10 cellular contexts compared by ENCODE assay signal in the genomic region with DNA sequence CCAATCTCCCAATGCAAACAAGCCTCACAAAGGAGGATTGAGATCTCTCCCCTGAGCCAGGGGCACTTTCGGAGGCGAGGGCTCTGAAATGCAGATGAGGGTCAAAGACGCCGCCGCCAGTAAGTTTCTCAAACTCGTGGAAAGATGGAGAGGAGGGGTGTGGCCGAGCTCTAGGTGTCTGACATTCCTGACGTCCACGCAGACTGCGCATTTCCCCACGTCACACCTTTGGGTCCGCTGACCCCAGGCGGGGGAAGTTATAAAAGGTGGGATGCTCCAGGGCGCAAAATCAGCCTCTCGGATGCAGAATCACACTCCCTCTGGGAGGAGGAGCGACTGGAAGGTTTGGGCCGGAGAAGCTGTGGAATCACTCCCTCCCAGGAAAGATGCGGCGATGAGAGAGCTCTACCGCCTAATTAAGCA. TPM values are rescaled to one million over a fixed set of nuclear protein-coding genes. Genes with fewer than 3 reads are reported as not detected.
DNase-seq lines count a peak whose midpoint lies in the region; ATAC-seq, FAIRE-seq and TF ChIP-seq lines count a peak whose summit lies in the region.
"Had no signal": no experiment of that assay in that cellular context is flagged by ENCODE, and none has a peak within 500 bp of the region (broad histone marks: within the 10 kb centered on the region; RNA-seq: fewer than 3 reads in every experiment).

No MANE protein-coding gene starts in this region.

- H3K27me3 Mint-ChIP-seq in natural killer cell (ENCODE audit: low read depth in 2 of 2): peaks cover 78 to 87% of the 10 kb centered on the region in 2 donors

- intact Hi-C loops in mammary epithelial cell (cut with micrococcal nuclease) (no loop called here), natural killer cell (cut with micrococcal nuclease) (no loop called here)

- WGBS in HUES64: under 1% methylated on average over 20 of the region's 20 CpGs
- 2% methylated on average over 12 of the region's 20 CpGs for WGBS in mammary epithelial cell (ENCODE audit: low coverage, missing lambda C conversion rate)

- peaks cover 34% of the 10 kb centered on the region for H3K4me1 ChIP-seq in HUES64 (ENCODE audit: insufficient read depth, low read length)
- peaks cover 25% of the 10 kb centered on the region for H3K4me1 ChIP-seq in mammary epithelial cell (ENCODE audit: insufficient read depth, low read length)

- dilution Hi-C loops in mammary epithelial cell (cut with HindIII; ENCODE audit: low sequenced_read_pairs): no loop called here

- no peaks in the 10 kb centered on the region for H3K9me3 Mint-ChIP-seq in natural killer cell

- CTCF ChIA-PET in mammary epithelial cell (lab: Charles Lee; ENCODE audit: low non-redundant PET): no interaction called here

- H3K27ac Mint-ChIP-seq in natural killer cell: no peak overlapping the region

- FAIRE-seq in D721Med (lab: Jason Lieb, UNC): no peak

- no peak for TF ChIP-seq CTCF in AG09309 (IDR thresholded peaks at IDR 0.05; ENCODE audit: control insufficient read depth, insufficient read depth, low read depth, low read length, missing control alignments)
- no peak for TF ChIP-seq CTCF in mammary epithelial cell (conservative IDR thresholded peaks at IDR 0.05 in 1 of 2, IDR thresholded peaks at IDR 0.05 in 1 of 2; ENCODE audit: extremely low read depth in 1 of 2, insufficient read depth in 1 of 2, low read depth in 1 of 2, low read length in 2 of 2)
- no peak for TF ChIP-seq CTCF in natural killer cell (IDR thresholded peaks at IDR 0.05)
- no peak for TF ChIP-seq CTCF in D721Med (IDR thresholded peaks at IDR 0.05; ENCODE audit: insufficient read depth, missing control alignments)

- peaks cover 14 to 15% of the 10 kb centered on the region in 2 donors for H3K4me1 Mint-ChIP-seq in natural killer cell

- no peak overlapping the region for H3K9ac ChIP-seq in HUES64 (ENCODE audit: low read depth, low read length)
- peak overlapping the region; percentile 76 for H3K9ac ChIP-seq in mammary epithelial cell (ENCODE audit: insufficient read depth, low read length)

- peak overlapping the region; percentile 92 for H3K4me2 ChIP-seq in mammary epithelial cell (ENCODE audit: insufficient read depth, low read depth, low read length)

- H3K79me2 ChIP-seq in mammary epithelial cell (ENCODE audit: insufficient read depth, low read length): no peaks in the 10 kb centered on the region

- H3K4me3 ChIP-seq in AG09309 (ENCODE audit: control insufficient read depth, low read depth, low read length) (peak overlapping the region; percentile 71), HUES64 (ENCODE audit: low read length) (peak overlapping the region; percentile 55), mammary epithelial cell (replicated peaks in 1 of 3; ENCODE audit: insufficient read depth in 1 of 3, low read depth in 2 of 3, low read length in 3 of 3) (peak overlapping the region; percentile 43 to 74 (median 54))

- in situ Hi-C loops in mammary epithelial cell (cut with MboI; ENCODE audit: low sequenced_read_pairs in 2 of 2): no loop called here

- no peaks in the 10 kb centered on the region for H3K36me3 Mint-ChIP-seq in natural killer cell

- H3K27ac ChIP-seq in HUES64 (ENCODE audit: low read depth, low read length) (no peak overlapping the region), mammary epithelial cell (ENCODE audit: insufficient read depth, low read depth, low read length) (no peak overlapping the region)

- no TSS peak for BruUV-seq in mammary epithelial cell (replicated peaks; lab: Mats Ljungman, UMichigan)

- H3K4me3 Mint-ChIP-seq in natural killer cell: peak overlapping the region; percentile 71

- DNase-seq in AG09309 (ENCODE audit: low read depth) (no peak), mammary epithelial cell (peak; percentile 12), natural killer cell (no peak), NCI-H2107 treated with DMSO at 0.1 percent for 48 hours (lab: John Stamatoyannopoulos, UW; ENCODE audit: unreplicated experiment) (no peak), HT-29 (ENCODE audit: low spot score) (no peak), D721Med (ENCODE audit: insufficient read length, low spot score) (no peak)
- no peak for DNase-seq in activated CD4-positive, CD25-positive, alpha-beta regulatory T cell treated with anti-CD3 and anti-CD28 coated beads, Interleukin-2, amount 50 U/mL, for 72 hours
- DNase-seq: T1000 had no signal

- H3K27me3 ChIP-seq in HUES64 (ENCODE audit: insufficient read depth, low read length): peaks cover 100% of the 10 kb centered on the region
- H3K27me3 ChIP-seq in mammary epithelial cell (ENCODE audit: insufficient read depth, low read length): peaks cover 12% of the 10 kb centered on the region

- no peaks in the 10 kb centered on the region for H4K20me1 ChIP-seq in mammary epithelial cell (ENCODE audit: insufficient read depth, low read length)

- H3K9me3 ChIP-seq in HUES64 (ENCODE audit: insufficient read depth, low read depth, low read length) (no peaks in the 10 kb centered on the region), mammary epithelial cell (replicated peaks; ENCODE audit: insufficient read depth, low read length) (no peaks in the 10 kb centered on the region)

- peak overlapping the region; percentile 92 for H2AFZ ChIP-seq in mammary epithelial cell (ENCODE audit: low read depth, low read length)

- H3K36me3 ChIP-seq in HUES64 (ENCODE audit: insufficient read depth, low read length) (no peaks in the 10 kb centered on the region), mammary epithelial cell (ENCODE audit: insufficient read depth, low read length) (no peaks in the 10 kb centered on the region)

- ATAC-seq in natural killer cell: no peak

RNA-seq across cellular contexts. Expression of a gene that starts 2.1 kb away (rescaled TPM):
- polyA plus RNA-seq in HUES64 (2013, experiment 1 of 2): 49.4 TPM
- 95.3 TPM for polyA plus RNA-seq in HUES64 (2013, experiment 2 of 2)
- total RNA-seq in mammary epithelial cell (1 to 10 TPM in 1 of 2 donors, under 1 TPM in 1; 0.61 to 7.7 TPM), natural killer cell (not detected)
- 0.78 TPM for polyA plus RNA-seq in mammary epithelial cell
- not detected for polyA minus RNA-seq in mammary epithelial cell
- total RNA-seq in HT-29 (2014; rRNA removed; shearing (Covaris generic)): not detected in 2 replicates
- total RNA-seq: mononuclear cell had no signal

RNA-seq across cellular contexts. Expression of a gene that starts 38.8 kb away (rescaled TPM):
- polyA plus RNA-seq in HUES64 (2013, experiment 1 of 2): 39.0 TPM
- 50.2 TPM for polyA plus RNA-seq in HUES64 (2013, experiment 2 of 2)
- total RNA-seq in mammary epithelial cell: 10 to 100 TPM; 82.5 to 90.2 TPM
- polyA plus RNA-seq in mammary epithelial cell: 231 TPM
- 220 TPM for polyA minus RNA-seq in mammary epithelial cell
- 10 to 100 TPM; 19.1 to 26.2 (median 22.5) TPM for total RNA-seq in natural killer cell
- total RNA-seq in HT-29 (2014; rRNA removed; shearing (Covaris generic)): 126 and 132 TPM in 2 replicates
